ENCODE assay signal across 11 cellular contexts in genomic region chr10:93600861-93601773, GRCh38. TPM values are rescaled to one million over a fixed set of nuclear protein-coding genes. Genes with fewer than 3 reads are reported as not detected.
A peak's percentile ranks its signal among the peaks of the same experiment; 100 is the strongest.
DNase-seq lines count a peak whose midpoint lies in the region; ATAC-seq, FAIRE-seq and TF ChIP-seq lines count a peak whose summit lies in the region.
"Had no signal": no experiment of that assay in that cellular context is flagged by ENCODE, and none has a peak within 500 bp of the region (broad histone marks: within the 10 kb centered on the region; RNA-seq: fewer than 3 reads in every experiment).

RBP4 (minus strand) TSS chr10:93601235; CDS start chr10:93601028, 207 bp downstream.

- peak within 1 kb of the TSS; percentile 94 for H3K9ac ChIP-seq in HepG2 (ENCODE audit: insufficient read depth, low read depth, low read length)

- H3K4me3 ChIP-seq in HepG2 (replicated peaks in 1 of 3; ENCODE audit: insufficient read depth in 1 of 3, low read depth in 2 of 3, low read length in 3 of 3), result peak within 1 kb of the TSS; percentile 79 to 87 (median 84)
- H3K4me3 ChIP-seq in thoracic aorta, result peak within 1 kb of the TSS; percentile 70

- TF ChIP-seq CTCF in HepG2 (CRISPR knock-in tag; IDR thresholded peaks at IDR 0.05) (peak; percentile 16; the same call in 1 of the 2 replicates), thoracic aorta (IDR thresholded peaks at IDR 0.05) (no peak), GM13977 (IDR thresholded peaks at IDR 0.05; ENCODE audit: extremely low read depth, insufficient read depth, missing control alignments) (no peak)

- peaks cover 32% of the 10 kb centered on the region for H3K79me2 ChIP-seq in HepG2 (ENCODE audit: insufficient read depth, low read length)

- WGBS in HepG2 (ENCODE audit: low lambda C conversion rate), result under 1% methylated on average over 9 of the region's 94 CpGs

- H3K36me3 ChIP-seq in HepG2 (replicated peaks in 1 of 2; ENCODE audit: control insufficient read depth in 1 of 2, insufficient read depth in 2 of 2, low read length in 2 of 2) (peaks cover 0 to 24% of the 10 kb centered on the region in 2 experiments; a peak in 4 of 5 replicates), thoracic aorta (no peaks in the 10 kb centered on the region)

- DNase-seq in DMS 273 (lab: John Stamatoyannopoulos, UW; ENCODE audit: unreplicated experiment), result peak; percentile 51
- no peak for DNase-seq in DMS 273 treated with DMSO at 0.1 percent for 48 hours (lab: John Stamatoyannopoulos, UW)
- peak; percentile 47 for DNase-seq in dermis blood vessel endothelial cell
- DNase-seq in HepG2 (ENCODE audit: low spot score), result peak; percentile 78
- no peak for DNase-seq in thoracic aorta (ENCODE audit: low spot score)
- DNase-seq in GM13977 (ENCODE audit: low spot score), result no peak
- no peak for DNase-seq in T-helper 9 cell
- no peak for DNase-seq in NCI-H774 (lab: John Stamatoyannopoulos, UW)
- DNase-seq: SW 1271 had no signal

- BruUV-seq in HepG2 (replicated peaks; lab: Mats Ljungman, UMichigan), result no TSS peak

- peak; percentile 85 to 94 for TF ChIP-seq POLR2A in HepG2 (IDR thresholded peaks at IDR 0.05; ENCODE audit: insufficient read depth in 1 of 2, low read depth in 2 of 2, low read length in 2 of 2)

- in situ Hi-C loops in HepG2 (cut with HindIII; ENCODE audit: extremely low pct_ligation_motif_present, low pct_unique_long_range_greater_than_20kb) (no loop called here), GM13977 (cut with MboI; ENCODE audit: low pct_unique_long_range_greater_than_20kb, low sequenced_read_pairs, unreplicated experiment) (no loop called here)

- peak; percentile 74 to 82 for TF ChIP-seq EP300 in HepG2 (IDR thresholded peaks at IDR 0.05; ENCODE audit: low read depth in 2 of 2, low read length in 2 of 2)
- peak; percentile 70 for TF ChIP-seq EP300 in HepG2 (CRISPR knock-in tag; IDR thresholded peaks at IDR 0.05; ENCODE audit: borderline replicate concordance)

- H3K4me1 ChIP-seq in HepG2 (ENCODE audit: insufficient read depth, low read length), result peaks cover 64% of the 10 kb centered on the region
- H3K4me1 ChIP-seq in thoracic aorta (ENCODE audit: control insufficient read depth in 1 of 2, low read depth in 2 of 2), result peaks cover 6 to 11% of the 10 kb centered on the region in 2 donors

- H3K9me3 ChIP-seq in HepG2 (ENCODE audit: low read length) (no peaks in the 10 kb centered on the region), thoracic aorta (no peaks in the 10 kb centered on the region)

- intact Hi-C loops in HepG2 (cut with micrococcal nuclease; ENCODE audit: unreplicated experiment), result loop anchor here (5.0 kb wide), 1 partner anchor 71 kb away; no protein-coding TSS in a partner anchor

- H4K20me1 ChIP-seq in HepG2 (ENCODE audit: insufficient read depth, low read length), result peaks cover 40% of the 10 kb centered on the region

- CTCF ChIA-PET in HepG2 (lab: Yijun Ruan, JAX; ENCODE audit: low intra/inter-chr PET ratio, low total read pairs), result no interaction called here

- H3K27me3 ChIP-seq in HepG2 (ENCODE audit: control insufficient read depth in 1 of 2, insufficient read depth in 2 of 2, low read length in 2 of 2) (no peaks in the 10 kb centered on the region; a peak in 1 of 5 replicates), thoracic aorta (replicated peaks; ENCODE audit: insufficient read depth) (no peaks in the 10 kb centered on the region)

- H3K4me2 ChIP-seq in HepG2 (ENCODE audit: low read depth, low read length), result peak within 1 kb of the TSS; percentile 94

- POLR2A ChIA-PET in HepG2 (lab: Yijun Ruan, JAX), result interaction anchor here (1.0 to 1.8 kb wide), 4 partner anchors 9 to 101 kb away, joined by 3 to 6 read pairs (median 4); partner anchors contain the start of gene FRA10AC1

- ATAC-seq in HepG2 (peak; percentile 91), thoracic aorta (ENCODE audit: insufficient number of reproducible peaks, low FRiP score, low read depth) (peak; percentile 18)

- peak; percentile 72 for TF ChIP-seq RAD21 in HepG2 (CRISPR knock-in tag; IDR thresholded peaks at IDR 0.05)

- H3K27ac ChIP-seq in HepG2 (ENCODE audit: extremely low read length, insufficient read depth, low read length) (peak within 1 kb of the TSS; percentile 99), thoracic aorta (no peak within 1 kb of the TSS)
- H3K27ac ChIP-seq: 22Rv1 had no signal

- FAIRE-seq in HepG2 (lab: Jason Lieb, UNC), result no peak
- FAIRE-seq: frontal cortex had no signal

- H2AFZ ChIP-seq in HepG2 (ENCODE audit: low read length), result peak within 1 kb of the TSS; percentile 23

TF ChIP-seq in HepG2, 621 proteins besides CTCF, POLR2A, EP300 and RAD21 (continues in another document):
- no peak for TF ChIP-seq ZFP90 (CRISPR knock-in tag; IDR thresholded peaks at IDR 0.05; ENCODE audit: borderline replicate concordance)
- 0 out of 2 replicates have a peak, but pooled peaks have one; percentile 58 for TF ChIP-seq ZNF335 (CRISPR knock-in tag; IDR thresholded peaks at IDR 0.05)
- TF ChIP-seq ZNF761 (CRISPR knock-in tag; conservative IDR thresholded peaks at IDR 0.05), result no peak
- TF ChIP-seq ZNF251 (CRISPR knock-in tag; IDR thresholded peaks at IDR 0.05), result peak; percentile 43; the same call in 1 of the 2 replicates
- TF ChIP-seq ZNF570 (CRISPR knock-in tag; IDR thresholded peaks at IDR 0.05; ENCODE audit: borderline replicate concordance), result no peak
- no peak for TF ChIP-seq SRSF9 (IDR thresholded peaks at IDR 0.05; ENCODE audit: borderline replicate concordance, insufficient read depth, low read depth, low read length, poor library complexity, severe bottlenecking)
- peak; percentile 24 for TF ChIP-seq RBM22 (optimal IDR thresholded peaks at IDR 0.05; ENCODE audit: low read length)
- TF ChIP-seq, protein P1, sequence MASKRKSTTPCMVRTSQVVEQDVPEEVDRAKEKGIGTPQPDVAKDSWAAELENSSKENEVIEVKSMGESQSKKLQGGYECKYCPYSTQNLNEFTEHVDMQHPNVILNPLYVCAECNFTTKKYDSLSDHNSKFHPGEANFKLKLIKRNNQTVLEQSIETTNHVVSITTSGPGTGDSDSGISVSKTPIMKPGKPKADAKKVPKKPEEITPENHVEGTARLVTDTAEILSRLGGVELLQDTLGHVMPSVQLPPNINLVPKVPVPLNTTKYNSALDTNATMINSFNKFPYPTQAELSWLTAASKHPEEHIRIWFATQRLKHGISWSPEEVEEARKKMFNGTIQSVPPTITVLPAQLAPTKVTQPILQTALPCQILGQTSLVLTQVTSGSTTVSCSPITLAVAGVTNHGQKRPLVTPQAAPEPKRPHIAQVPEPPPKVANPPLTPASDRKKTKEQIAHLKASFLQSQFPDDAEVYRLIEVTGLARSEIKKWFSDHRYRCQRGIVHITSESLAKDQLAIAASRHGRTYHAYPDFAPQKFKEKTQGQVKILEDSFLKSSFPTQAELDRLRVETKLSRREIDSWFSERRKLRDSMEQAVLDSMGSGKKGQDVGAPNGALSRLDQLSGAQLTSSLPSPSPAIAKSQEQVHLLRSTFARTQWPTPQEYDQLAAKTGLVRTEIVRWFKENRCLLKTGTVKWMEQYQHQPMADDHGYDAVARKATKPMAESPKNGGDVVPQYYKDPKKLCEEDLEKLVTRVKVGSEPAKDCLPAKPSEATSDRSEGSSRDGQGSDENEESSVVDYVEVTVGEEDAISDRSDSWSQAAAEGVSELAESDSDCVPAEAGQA (IDR thresholded peaks at IDR 0.05; ENCODE audit: low read depth), result peak; percentile 42; the same call in 1 of the 2 replicates
- TF ChIP-seq, protein P1 (CRISPR knock-in tag; IDR thresholded peaks at IDR 0.05; ENCODE audit: borderline replicate concordance), result 0 out of 2 replicates have a peak, but pooled peaks have one; percentile 64

RNA-seq across cellular contexts. Expression of gene RBP4, which starts in this region (rescaled TPM):
- total RNA-seq in dermis blood vessel endothelial cell, result not detected in 2 replicates
- total RNA-seq in HepG2 (2016; rRNA removed; fragmentation: Illumina TruSeq; extraction: Trizol), result 310 and 642 TPM in 2 replicates
- 113 and 138 TPM in 2 replicates for total RNA-seq in HepG2 (2016; cell fraction: cytosol; rRNA removed; fragmentation: Illumina TruSeq; extraction: Trizol; ENCODE audit: low read depth)
- 301 and 640 TPM in 2 replicates for total RNA-seq in HepG2 (2016; cell fraction: insoluble cytoplasmic fraction; rRNA removed; fragmentation: Illumina TruSeq; extraction: Trizol)
- 174 and 205 TPM in 2 replicates for total RNA-seq in HepG2 (2016; cell fraction: membrane; rRNA removed; fragmentation: Illumina TruSeq; extraction: Trizol)
- total RNA-seq in HepG2 (2016; cell fraction: nucleus; rRNA removed; fragmentation: Illumina TruSeq; extraction: Trizol), result 588 and 712 TPM in 2 replicates
- polyA plus RNA-seq in HepG2 (2011; rRNA removed), result 931 and 1,080 TPM in 2 replicates
- 1,361 and 1,403 TPM in 2 replicates for polyA plus RNA-seq in HepG2 (2011; cell fraction: cytosol; rRNA removed)
- polyA plus RNA-seq in HepG2 (2011; cell fraction: nucleus; rRNA removed), result 575 and 645 TPM in 2 replicates
- polyA plus RNA-seq in HepG2 (2012), result 1,685 and 1,730 TPM in 2 replicates
- polyA plus RNA-seq in HepG2 (2016; cell fraction: cytosol; fragmentation: Illumina TruSeq; extraction: Trizol; ENCODE audit: low read depth), result 301 and 378 TPM in 2 replicates
- 671 and 691 TPM in 2 replicates for polyA plus RNA-seq in HepG2 (2016; cell fraction: insoluble cytoplasmic fraction; fragmentation: Illumina TruSeq; extraction: Trizol; ENCODE audit: low read depth)
- 336 and 408 TPM in 2 replicates for polyA plus RNA-seq in HepG2 (2016; cell fraction: membrane; fragmentation: Illumina TruSeq; extraction: Trizol; ENCODE audit: low read depth)
- polyA plus RNA-seq in HepG2 (2016; cell fraction: nucleus; fragmentation: Illumina TruSeq; extraction: Trizol; ENCODE audit: insufficient read depth, low read depth), result 1,909 and 2,130 TPM in 2 replicates
- 0.19 and 898 TPM in 2 replicates for polyA minus RNA-seq in HepG2 (2011; rRNA and poly(A)+ RNA removed; ENCODE audit: low replicate concordance)
- polyA minus RNA-seq in HepG2 (2011; cell fraction: cytosol; rRNA and poly(A)+ RNA removed), result 385 and 416 TPM in 2 replicates
- 128 and 176 TPM in 2 replicates for polyA minus RNA-seq in HepG2 (2011; cell fraction: nucleus; rRNA and poly(A)+ RNA removed)
- total RNA-seq in thoracic aorta, result 10 to 100 TPM; 23.1 to 23.3 TPM

Comparison
In these comparisons a context has a peak if more than half of its experiments do, and no peak if none do; other contexts are left out.
1. RNA of gene RBP4 (total RNA-seq): 113 to 712 TPM in HepG2; 23.1 to 23.3 TPM in thoracic aorta and not detected in dermis blood vessel endothelial cell; every median in the first group is over 4 times any median in the second.
2. DNase-seq: peak in DMS 273 (single experiment) and HepG2 (single experiment); none in DMS 273 treated with DMSO at 0.1 percent for 48 hours (single experiment), thoracic aorta (single experiment), GM13977 (single experiment), T-helper 9 cell (single experiment) and NCI-H774 (single experiment).
3. Peak in DNase-seq in dermis blood vessel endothelial cell; RNA of the gene not detected or under 1 TPM.